ENCODE assay signal across 8 cellular contexts in genomic region chr3:61562810-61563613, GRCh38. TPM values are rescaled to one million over a fixed set of nuclear protein-coding genes. Genes with fewer than 3 reads are reported as not detected.
DNase-seq lines count a peak whose midpoint lies in the region; ATAC-seq and FAIRE-seq lines count a peak whose summit lies in the region.

No MANE protein-coding gene starts in this region.

- H3K9me3 ChIP-seq in iPS-20b (ENCODE audit: insufficient read depth, low read depth, low read length) (peaks cover 6% of the 10 kb centered on the region; the same call in 1 of the 2 replicates), small intestine (ENCODE audit: control insufficient read depth, low read depth) (no peaks in the 10 kb centered on the region)

- H3K9ac ChIP-seq in iPS-20b (ENCODE audit: low read depth, low read length) = peak overlapping the region; percentile 98

- peaks cover 7% of the 10 kb centered on the region for H3K4me1 Mint-ChIP-seq in activated T-cell treated with anti-CD3 and anti-CD28 coated beads, Interleukin-2, amount 50 U/mL, for 72 hours (ENCODE audit: low read depth)
- H3K4me1 Mint-ChIP-seq in activated T-cell treated with anti-CD3 and anti-CD28 coated beads, Interleukin-2, amount 50 U/mL, for 24 hours (ENCODE audit: low read depth) = peaks cover 16% of the 10 kb centered on the region
- no peaks in the 10 kb centered on the region for H3K4me1 Mint-ChIP-seq in activated T-helper 17 cell treated with anti-CD3 and anti-CD28 coated beads, Interleukin-2, amount 50 U/mL, for 72 hours

- peak overlapping the region; percentile 76 to 93 for H3K4me3 Mint-ChIP-seq in activated T-cell treated with anti-CD3 and anti-CD28 coated beads, Interleukin-2, amount 50 U/mL, for 72 hours
- H3K4me3 Mint-ChIP-seq in activated T-cell treated with anti-CD3 and anti-CD28 coated beads, Interleukin-2, amount 50 U/mL, for 24 hours = no peak overlapping the region
- H3K4me3 Mint-ChIP-seq in activated T-helper 17 cell treated with anti-CD3 and anti-CD28 coated beads, Interleukin-2, amount 50 U/mL, for 72 hours = no peak overlapping the region

- peak overlapping the region; percentile 88 for H3K27ac ChIP-seq in angular gyrus (ENCODE audit: low read depth, low read length)
- no peak overlapping the region for H3K27ac ChIP-seq in iPS-20b (ENCODE audit: low read length)
- peak overlapping the region in 1 of 2 donors; percentile 30 for H3K27ac ChIP-seq in small intestine (ENCODE audit: low read depth in 1 of 2, low read length in 1 of 2)

- peak overlapping the region; percentile 95 for H3K4me3 ChIP-seq in iPS-20b (ENCODE audit: low read length)
- peak overlapping the region; percentile 55 to 78 for H3K4me3 ChIP-seq in small intestine (ENCODE audit: low read depth in 1 of 2, low read length in 2 of 2)

- H3K27ac Mint-ChIP-seq in activated T-cell treated with anti-CD3 and anti-CD28 coated beads, Interleukin-2, amount 50 U/mL, for 72 hours = no peak overlapping the region
- no peak overlapping the region for H3K27ac Mint-ChIP-seq in activated T-cell treated with anti-CD3 and anti-CD28 coated beads, Interleukin-2, amount 50 U/mL, for 24 hours
- no peak overlapping the region for H3K27ac Mint-ChIP-seq in activated T-helper 17 cell treated with anti-CD3 and anti-CD28 coated beads, Interleukin-2, amount 50 U/mL, for 72 hours

- WGBS in small intestine, 3 donors = 1 to 2% (median 1%) methylated on average over 36 to 54 of the region's 54 CpGs

- H3K27me3 ChIP-seq in iPS-20b (ENCODE audit: insufficient read depth, low read length) = peaks cover 20% of the 10 kb centered on the region
- H3K27me3 ChIP-seq in small intestine (ENCODE audit: control insufficient read depth in 2 of 2, insufficient read depth in 2 of 2, low read length in 2 of 2) = no peaks in the 10 kb centered on the region

- H3K36me3 ChIP-seq in iPS-20b (ENCODE audit: insufficient read depth, low read depth, low read length) (peaks cover 19% of the 10 kb centered on the region), small intestine (ENCODE audit: control insufficient read depth in 2 of 2, insufficient read depth in 2 of 2, low read length in 2 of 2) (no peaks in the 10 kb centered on the region)

- no peak for FAIRE-seq in small intestine (lab: Jason Lieb, UNC)

- no peaks in the 10 kb centered on the region for H3K36me3 Mint-ChIP-seq in activated T-cell treated with anti-CD3 and anti-CD28 coated beads, Interleukin-2, amount 50 U/mL, for 72 hours (ENCODE audit: insufficient read depth in 2 of 2)
- H3K36me3 Mint-ChIP-seq in activated T-cell treated with anti-CD3 and anti-CD28 coated beads, Interleukin-2, amount 50 U/mL, for 24 hours (ENCODE audit: low read depth) = no peaks in the 10 kb centered on the region
- H3K36me3 Mint-ChIP-seq in activated T-helper 17 cell treated with anti-CD3 and anti-CD28 coated beads, Interleukin-2, amount 50 U/mL, for 72 hours (ENCODE audit: low read depth) = no peaks in the 10 kb centered on the region

- H3K4me1 ChIP-seq in iPS-20b (ENCODE audit: insufficient read depth, low read length) = peaks cover 22% of the 10 kb centered on the region
- no peaks in the 10 kb centered on the region for H3K4me1 ChIP-seq in small intestine (ENCODE audit: control insufficient read depth in 2 of 2, insufficient read depth in 1 of 2, low read depth in 1 of 2, low read length in 1 of 2)

- ATAC-seq in activated T-cell treated with anti-CD3 and anti-CD28 coated beads, Interleukin-2, amount 50 U/mL, for 72 hours (replicated peaks in 1 of 2) = no peak
- no peak for ATAC-seq in activated T-helper 17 cell treated with anti-CD3 and anti-CD28 coated beads, Interleukin-2, amount 50 U/mL, for 72 hours (replicated peaks)

- no peak for DNase-seq in activated T-cell treated with anti-CD3 and anti-CD28 coated beads, Interleukin-2, amount 50 U/mL, for 72 hours
- no peak for DNase-seq in activated T-cell treated with anti-CD3 and anti-CD28 coated beads, Interleukin-2, amount 50 U/mL, for 24 hours
- DNase-seq in small intestine = peak; percentile 47
- DNase-seq in NCI-H774 (lab: John Stamatoyannopoulos, UW) = no peak
- no peak for DNase-seq in germinal center (ENCODE audit: low spot score)

- no peaks in the 10 kb centered on the region for H3K9me3 Mint-ChIP-seq in activated T-cell treated with anti-CD3 and anti-CD28 coated beads, Interleukin-2, amount 50 U/mL, for 72 hours
- peaks cover 2% of the 10 kb centered on the region for H3K9me3 Mint-ChIP-seq in activated T-cell treated with anti-CD3 and anti-CD28 coated beads, Interleukin-2, amount 50 U/mL, for 24 hours
- no peaks in the 10 kb centered on the region for H3K9me3 Mint-ChIP-seq in activated T-helper 17 cell treated with anti-CD3 and anti-CD28 coated beads, Interleukin-2, amount 50 U/mL, for 72 hours

- peaks cover 66% of the 10 kb centered on the region for H3K27me3 Mint-ChIP-seq in activated T-cell treated with anti-CD3 and anti-CD28 coated beads, Interleukin-2, amount 50 U/mL, for 72 hours (ENCODE audit: low read depth)
- peaks cover 81% of the 10 kb centered on the region for H3K27me3 Mint-ChIP-seq in activated T-cell treated with anti-CD3 and anti-CD28 coated beads, Interleukin-2, amount 50 U/mL, for 24 hours
- H3K27me3 Mint-ChIP-seq in activated T-helper 17 cell treated with anti-CD3 and anti-CD28 coated beads, Interleukin-2, amount 50 U/mL, for 72 hours = peaks cover 37% of the 10 kb centered on the region

RNA-seq across cellular contexts. Expression of gene PTPRG, which starts 1.6 kb away (rescaled TPM):
- 1 to 10 TPM in 1 of 2 donors, under 1 TPM in 1; 0.31 to 1.3 TPM for total RNA-seq in activated T-cell treated with anti-CD3 and anti-CD28 coated beads, Interleukin-2, amount 50 U/mL, for 72 hours
- polyA plus RNA-seq in small intestine = 1 to 10 TPM in 2 of 3 donors, under 1 TPM in 1; 0.81 to 9.4 (median 1.8) TPM
- total RNA-seq in activated T-helper 17 cell treated with anti-CD3 and anti-CD28 coated beads, Interleukin-2, amount 50 U/mL, for 72 hours = not detected

Comparison
In these comparisons a context has a peak if more than half of its experiments do, and no peak if none do; other contexts are left out.
1. H3K4me3 Mint-ChIP-seq: peak in activated T-cell treated with anti-CD3 and anti-CD28 coated beads, Interleukin-2, amount 50 U/mL, for 72 hours (2 of 2); none in activated T-cell treated with anti-CD3 and anti-CD28 coated beads, Interleukin-2, amount 50 U/mL, for 24 hours (single experiment) and activated T-helper 17 cell treated with anti-CD3 and anti-CD28 coated beads, Interleukin-2, amount 50 U/mL, for 72 hours (single experiment).